ENCODE assay signal across 17 cellular contexts in the genomic region with DNA sequence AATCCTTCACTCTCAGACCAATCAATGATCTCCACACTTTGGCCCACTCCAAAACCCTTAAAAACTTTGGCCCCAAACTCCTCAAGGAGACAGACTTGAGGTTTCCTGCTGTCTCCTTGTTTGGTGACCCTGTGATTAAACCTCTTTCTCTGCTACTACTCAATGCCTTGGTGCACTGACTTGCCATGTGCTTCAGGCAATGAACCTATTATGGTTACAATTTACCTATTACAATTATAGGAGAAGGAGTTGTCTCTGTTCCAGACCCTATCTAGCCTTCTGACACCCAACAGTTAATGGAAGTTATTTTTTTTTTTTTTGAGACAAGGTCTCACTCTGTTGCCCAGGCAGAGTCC.
"Had no signal": no experiment of that assay in that cellular context is flagged by ENCODE, and none has a peak within 500 bp of the region (broad histone marks: within the 10 kb centered on the region; RNA-seq: fewer than 3 reads in every experiment).

No MANE protein-coding gene starts in this region.

- H3K9ac ChIP-seq: parathyroid adenoma had no signal

- DNase-seq: activated CD4-positive, alpha-beta T cell treated with anti-CD3 and anti-CD28 coated beads, Interleukin-2, amount 10 ng/mL, durations not matched to agents 24 days and 14 days; activated CD8-positive, alpha-beta T cell treated with anti-CD3 and anti-CD28 coated beads, Interleukin-2, amount 10 ng/mL, durations not matched to agents 7 days and 5 days; activated naive CD4-positive, alpha-beta T cell treated with anti-CD3 and anti-CD28 coated beads for 36 hours; activated T-cell treated with anti-CD3 and anti-CD28 coated beads, Interleukin-2, amount 50 U/mL, for 4 hours; foreskin keratinocyte; left ventricle myocardium inferior; naive B cell; right lobe of liver; stimulated activated CD4-positive, alpha-beta T cell treated with anti-CD3 and anti-CD28 coated beads, Interleukin-15, amount 100 ng/mL, for 24 hours; stimulated activated CD4-positive, alpha-beta T cell treated with anti-CD3 and anti-CD28 coated beads, Interleukin-2, amount 100 ng/mL, for 48 hours; T1000; uterus had no signal

- H3K27me3 ChIP-seq: foreskin keratinocyte, neutrophil, right lobe of liver, tibial nerve, uterus had no signal

- ATAC-seq: activated CD8-positive, alpha-beta T cell treated with anti-CD3 and anti-CD28 coated beads, Interleukin-2, amount 10 ng/mL, durations not matched to agents 7 days and 5 days; activated T-cell treated with anti-CD3 and anti-CD28 coated beads, Interleukin-2, amount 50 U/mL, for 4 hours; foreskin keratinocyte; right lobe of liver had no signal

- H2AFZ ChIP-seq: parathyroid adenoma had no signal

- H3K36me3 Mint-ChIP-seq: naive B cell had no signal

- H3K4me1 ChIP-seq: foreskin keratinocyte, left ventricle myocardium inferior, parathyroid adenoma, right lobe of liver, tibial nerve, uterus had no signal

- H3K79me2 ChIP-seq: parathyroid adenoma had no signal

- H3K9me3 ChIP-seq: left ventricle myocardium inferior, mucosa of descending colon, neutrophil, right lobe of liver, tibial nerve, uterus had no signal

- H3K27me3 Mint-ChIP-seq: activated CD4-positive, alpha-beta T cell treated with anti-CD3 and anti-CD28 coated beads, Interleukin-2, amount 10 ng/mL, durations not matched to agents 24 days and 14 days had no signal

- H3K4me1 Mint-ChIP-seq: activated CD4-positive, alpha-beta T cell treated with anti-CD3 and anti-CD28 coated beads, Interleukin-2, amount 10 ng/mL, durations not matched to agents 24 days and 14 days; naive B cell had no signal

- H3K4me3 ChIP-seq: left ventricle myocardium inferior, mucosa of descending colon, right lobe of liver, tibial nerve, uterus had no signal

- H3K27ac Mint-ChIP-seq: activated CD4-positive, alpha-beta T cell treated with anti-CD3 and anti-CD28 coated beads, Interleukin-2, amount 10 ng/mL, durations not matched to agents 24 days and 14 days; activated CD8-positive, alpha-beta T cell treated with anti-CD3 and anti-CD28 coated beads, Interleukin-2, amount 10 ng/mL, durations not matched to agents 7 days and 5 days; activated naive CD4-positive, alpha-beta T cell treated with anti-CD3 and anti-CD28 coated beads for 36 hours; naive B cell; stimulated activated naive CD8-positive, alpha-beta T cell treated with anti-CD3 and anti-CD28 coated beads, Interleukin-15, Interleukin-2, amounts not matched to agents 100 ng/mL and 50 ng/mL, for 24 hours had no signal

- H3K4me3 Mint-ChIP-seq: activated CD4-positive, alpha-beta T cell treated with anti-CD3 and anti-CD28 coated beads, Interleukin-2, amount 10 ng/mL, durations not matched to agents 24 days and 14 days; activated CD8-positive, alpha-beta T cell treated with anti-CD3 and anti-CD28 coated beads, Interleukin-2, amount 10 ng/mL, durations not matched to agents 7 days and 5 days; activated naive CD4-positive, alpha-beta T cell treated with anti-CD3 and anti-CD28 coated beads for 36 hours; activated T-cell treated with anti-CD3 and anti-CD28 coated beads, Interleukin-2, amount 50 U/mL, for 4 hours; naive B cell; stimulated activated naive CD8-positive, alpha-beta T cell treated with anti-CD3 and anti-CD28 coated beads, Interleukin-15, Interleukin-2, amounts not matched to agents 100 ng/mL and 50 ng/mL, for 24 hours had no signal

- H3K27ac ChIP-seq: foreskin keratinocyte, left ventricle myocardium inferior, neutrophil, parathyroid adenoma, right lobe of liver, tibial nerve, uterus had no signal

- H3K9me3 Mint-ChIP-seq: activated CD4-positive, alpha-beta T cell treated with anti-CD3 and anti-CD28 coated beads, Interleukin-2, amount 10 ng/mL, durations not matched to agents 24 days and 14 days; activated naive CD4-positive, alpha-beta T cell treated with anti-CD3 and anti-CD28 coated beads for 36 hours; activated T-cell treated with anti-CD3 and anti-CD28 coated beads, Interleukin-2, amount 50 U/mL, for 4 hours; stimulated activated naive CD8-positive, alpha-beta T cell treated with anti-CD3 and anti-CD28 coated beads, Interleukin-15, Interleukin-2, amounts not matched to agents 100 ng/mL and 50 ng/mL, for 24 hours had no signal

- H3K36me3 ChIP-seq: left ventricle myocardium inferior, neutrophil, right lobe of liver, tibial nerve, uterus had no signal
